10 cellular contexts compared by ENCODE assay signal in genomic region chr16:57530531-57531252, GRCh38. TPM values are rescaled to one million over a fixed set of nuclear protein-coding genes. Genes with fewer than 3 reads are reported as not detected.
DNase-seq lines count a peak whose midpoint lies in the region; ATAC-seq and TF ChIP-seq lines count a peak whose summit lies in the region.
"Had no signal": no experiment of that assay in that cellular context is flagged by ENCODE, and none has a peak within 500 bp of the region (broad histone marks: within the 10 kb centered on the region; RNA-seq: fewer than 3 reads in every experiment).

No MANE protein-coding gene starts in this region.

- no peak for TF ChIP-seq CTCF in activated CD8-positive, alpha-beta T cell treated with anti-CD3 and anti-CD28 coated beads for 36 hours (IDR thresholded peaks at IDR 0.05)
- TF ChIP-seq CTCF in lower lobe of right lung (IDR thresholded peaks at IDR 0.05) (no peak), type B pancreatic cell (conservative IDR thresholded peaks at IDR 0.05) (no peak)

- peaks cover 62% of the 10 kb centered on the region for H3K4me1 ChIP-seq in lower lobe of right lung
- H3K4me1 ChIP-seq: gastrocnemius medialis had no signal

- H3K4me1 Mint-ChIP-seq in activated naive CD4-positive, alpha-beta T cell treated with anti-CD3 and anti-CD28 coated beads, Interleukin-2, amount 10 ng/mL, durations not matched to agents 7 days and 5 days, result peaks cover 68% of the 10 kb centered on the region
- H3K4me1 Mint-ChIP-seq in activated CD8-positive, alpha-beta T cell treated with anti-CD3 and anti-CD28 coated beads for 36 hours (ENCODE audit: low read depth), result peaks cover 58% of the 10 kb centered on the region
- peaks cover 43% of the 10 kb centered on the region for H3K4me1 Mint-ChIP-seq in type B pancreatic cell (ENCODE audit: unreplicated experiment)

- peak; percentile 27 for DNase-seq in activated naive CD4-positive, alpha-beta T cell treated with anti-CD3 and anti-CD28 coated beads, Interleukin-2, amount 10 ng/mL, durations not matched to agents 7 days and 5 days
- no peak for DNase-seq in activated naive CD4-positive, alpha-beta T cell treated with Interleukin-2 at 50 U/mL for 16 hours
- no peak for DNase-seq in activated CD8-positive, alpha-beta T cell treated with anti-CD3 and anti-CD28 coated beads for 36 hours
- DNase-seq in lower lobe of right lung (peak; percentile 38), type B pancreatic cell (ENCODE audit: extremely low spot score, unreplicated experiment) (no peak), NCI-H2227 treated with DMSO at 0.1 percent for 48 hours (lab: John Stamatoyannopoulos, UW) (no peak)

- no peak overlapping the region for H3K4me3 ChIP-seq in lower lobe of right lung
- H3K4me3 ChIP-seq: gastrocnemius medialis had no signal

- CTCF ChIA-PET in activated naive CD4-positive, alpha-beta T cell treated with anti-CD3 and anti-CD28 coated beads, Interleukin-2, amount 10 ng/mL, durations not matched to agents 7 days and 5 days (lab: Charles Lee), result interaction anchor here (1.5 to 3.0 kb wide), 2 partner anchors 11 kb away, joined by 3 to 19 read pairs; no protein-coding TSS in a partner anchor
- CTCF ChIA-PET in activated CD8-positive, alpha-beta T cell treated with anti-CD3 and anti-CD28 coated beads for 36 hours (lab: Charles Lee), result interaction anchor here (1.0 to 2.8 kb wide), 5 partner anchors 10 to 112 kb away, joined by 3 to 14 read pairs (median 4); partner anchors contain the start of gene DOK4

- H3K4me3 Mint-ChIP-seq in activated naive CD4-positive, alpha-beta T cell treated with anti-CD3 and anti-CD28 coated beads, Interleukin-2, amount 10 ng/mL, durations not matched to agents 7 days and 5 days, result peak overlapping the region; percentile 58
- H3K4me3 Mint-ChIP-seq in activated CD8-positive, alpha-beta T cell treated with anti-CD3 and anti-CD28 coated beads for 36 hours, result peak overlapping the region; percentile 54
- peak overlapping the region; percentile 77 for H3K4me3 Mint-ChIP-seq in type B pancreatic cell

- peaks cover 8% of the 10 kb centered on the region for H3K36me3 Mint-ChIP-seq in activated naive CD4-positive, alpha-beta T cell treated with anti-CD3 and anti-CD28 coated beads, Interleukin-2, amount 10 ng/mL, durations not matched to agents 7 days and 5 days
- peaks cover 4% of the 10 kb centered on the region for H3K36me3 Mint-ChIP-seq in activated CD8-positive, alpha-beta T cell treated with anti-CD3 and anti-CD28 coated beads for 36 hours (ENCODE audit: low read depth)
- H3K36me3 Mint-ChIP-seq in type B pancreatic cell, result no peaks in the 10 kb centered on the region

- intact Hi-C loops in activated CD8-positive, alpha-beta T cell treated with anti-CD3 and anti-CD28 coated beads for 36 hours (cut with micrococcal nuclease), result no loop called here
- intact Hi-C loops in lower lobe of right lung (cut with DNase I), result no loop called here

- no peaks in the 10 kb centered on the region for H3K36me3 ChIP-seq in lower lobe of right lung
- H3K36me3 ChIP-seq: gastrocnemius medialis, neutrophil had no signal

- no peak for ATAC-seq in activated CD8-positive, alpha-beta T cell treated with anti-CD3 and anti-CD28 coated beads for 36 hours
- ATAC-seq in lower lobe of right lung, result no peak
- no peak for ATAC-seq in HG03196 (IDR thresholded peaks at IDR 0.05; ENCODE audit: unreplicated experiment)
- no peak for ATAC-seq in GM18867 (IDR thresholded peaks at IDR 0.05; ENCODE audit: unreplicated experiment)
- ATAC-seq: gastrocnemius medialis had no signal

- POLR2A ChIA-PET in activated CD8-positive, alpha-beta T cell treated with anti-CD3 and anti-CD28 coated beads for 36 hours (lab: Charles Lee), result interaction anchor here (0.7 to 3.0 kb wide), 9 partner anchors 8 to 84 kb away, joined by 3 to 10 read pairs (median 3); partner anchors contain the start of genes CIAPIN1, COQ9 and POLR2C

- no peaks in the 10 kb centered on the region for H3K27me3 ChIP-seq in lower lobe of right lung (ENCODE audit: low read depth)
- H3K27me3 ChIP-seq: gastrocnemius medialis had no signal

- H3K9me3 Mint-ChIP-seq in activated naive CD4-positive, alpha-beta T cell treated with anti-CD3 and anti-CD28 coated beads, Interleukin-2, amount 10 ng/mL, durations not matched to agents 7 days and 5 days, result no peaks in the 10 kb centered on the region
- no peaks in the 10 kb centered on the region for H3K9me3 Mint-ChIP-seq in activated CD8-positive, alpha-beta T cell treated with anti-CD3 and anti-CD28 coated beads for 36 hours
- no peaks in the 10 kb centered on the region for H3K9me3 Mint-ChIP-seq in type B pancreatic cell

- H3K27ac ChIP-seq in lower lobe of right lung, result peak overlapping the region; percentile 41
- H3K27ac ChIP-seq: gastrocnemius medialis, neutrophil had no signal

- H3K27ac Mint-ChIP-seq in activated naive CD4-positive, alpha-beta T cell treated with anti-CD3 and anti-CD28 coated beads, Interleukin-2, amount 10 ng/mL, durations not matched to agents 7 days and 5 days, result peak overlapping the region; percentile 95
- peak overlapping the region; percentile 96 for H3K27ac Mint-ChIP-seq in activated CD8-positive, alpha-beta T cell treated with anti-CD3 and anti-CD28 coated beads for 36 hours
- no peak overlapping the region for H3K27ac Mint-ChIP-seq in type B pancreatic cell

- H3K9me3 ChIP-seq in lower lobe of right lung, result no peaks in the 10 kb centered on the region
- H3K9me3 ChIP-seq: gastrocnemius medialis, neutrophil had no signal

- H3K27me3 Mint-ChIP-seq in activated naive CD4-positive, alpha-beta T cell treated with anti-CD3 and anti-CD28 coated beads, Interleukin-2, amount 10 ng/mL, durations not matched to agents 7 days and 5 days, result no peaks in the 10 kb centered on the region
- H3K27me3 Mint-ChIP-seq in activated CD8-positive, alpha-beta T cell treated with anti-CD3 and anti-CD28 coated beads for 36 hours, result no peaks in the 10 kb centered on the region
- peaks cover 38% of the 10 kb centered on the region for H3K27me3 Mint-ChIP-seq in type B pancreatic cell

RNA-seq across cellular contexts. Expression of gene CCDC102A, which starts 5.7 kb away (rescaled TPM):
- 1 to 10 TPM; 7.1 to 7.9 TPM for total RNA-seq in activated CD8-positive, alpha-beta T cell treated with anti-CD3 and anti-CD28 coated beads for 36 hours
- 12.8 TPM for total RNA-seq in lower lobe of right lung
- total RNA-seq in type B pancreatic cell (ENCODE audit: low replicate concordance), result 6.9 and 14.4 TPM in 2 replicates

RNA-seq across cellular contexts. Expression of gene ADGRG5, which starts 11.8 kb away (rescaled TPM):
- total RNA-seq in activated CD8-positive, alpha-beta T cell treated with anti-CD3 and anti-CD28 coated beads for 36 hours, result 1 to 10 TPM; 4.8 to 5.5 TPM
- total RNA-seq in lower lobe of right lung, result 1.4 TPM
- 0.82 and 1.7 TPM in 2 replicates for total RNA-seq in type B pancreatic cell (ENCODE audit: low replicate concordance)
- total RNA-seq: gastrocnemius medialis had no signal

RNA-seq across cellular contexts. Expression of gene DOK4, which starts 44.4 kb away (rescaled TPM):
- total RNA-seq in activated CD8-positive, alpha-beta T cell treated with anti-CD3 and anti-CD28 coated beads for 36 hours, result 1 to 10 TPM; 4.6 to 5.1 TPM
- total RNA-seq in lower lobe of right lung (57.3 TPM), type B pancreatic cell (ENCODE audit: low replicate concordance) (33.3 and 72.0 TPM in 2 replicates)

Comparison
In these comparisons a context has a peak if more than half of its experiments do, and no peak if none do; other contexts are left out.
1. DNase-seq: peak in activated naive CD4-positive, alpha-beta T cell treated with anti-CD3 and anti-CD28 coated beads, Interleukin-2, amount 10 ng/mL, durations not matched to agents 7 days and 5 days (single experiment) and lower lobe of right lung (single experiment); none in activated naive CD4-positive, alpha-beta T cell treated with Interleukin-2 at 50 U/mL for 16 hours (single experiment), activated CD8-positive, alpha-beta T cell treated with anti-CD3 and anti-CD28 coated beads for 36 hours (single experiment), type B pancreatic cell (single experiment) and NCI-H2227 treated with DMSO at 0.1 percent for 48 hours (single experiment).
2. Peak in every context shown above with its lines, with median percentiles within 50 percentile points of each other: H3K4me3 Mint-ChIP-seq.